In the genomic region with DNA sequence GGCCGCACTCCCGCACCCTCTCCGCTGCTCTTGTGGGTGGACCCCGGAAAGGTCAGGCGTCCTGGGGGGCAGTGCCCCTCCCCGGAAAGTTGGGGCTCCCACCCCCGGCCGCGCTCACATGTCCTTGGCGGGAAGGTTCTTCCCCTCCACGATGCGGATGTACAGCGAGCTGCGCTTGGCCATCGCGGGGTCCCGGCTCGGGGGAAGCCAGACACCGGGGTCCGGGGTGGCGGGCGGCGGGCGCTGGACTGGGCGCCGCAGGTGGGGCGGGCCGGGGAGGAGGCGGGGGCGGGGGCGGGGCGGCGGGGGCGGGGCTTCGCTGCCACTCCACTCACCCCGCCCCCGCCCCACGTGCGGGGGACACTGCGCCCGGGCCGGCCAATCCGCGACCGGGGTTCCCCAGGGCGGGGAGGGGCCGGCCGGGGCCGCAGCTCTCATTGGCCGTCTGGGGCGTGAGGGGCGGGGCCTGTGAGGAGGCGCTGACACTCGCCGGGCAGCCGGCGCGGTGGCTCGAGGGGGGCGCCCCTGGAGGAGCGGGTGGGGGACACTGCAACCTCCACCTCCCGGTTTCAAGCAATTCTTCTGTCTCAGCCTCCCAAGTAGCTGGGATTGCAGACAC, we compare ENCODE assay signal across 8 cellular contexts. TPM values are rescaled to one million over a fixed set of nuclear protein-coding genes. Genes with fewer than 3 reads are reported as not detected.
A peak's percentile ranks its signal among the peaks of the same experiment; 100 is the strongest.
DNase-seq lines count a peak whose midpoint lies in the region; ATAC-seq and TF ChIP-seq lines count a peak whose summit lies in the region.
"Not testable (repeated sequence)": the region's sequence is repeated elsewhere in the genome, so short reads cannot be mapped to it uniquely, and the experiment has no call there.

RASA4 (minus strand) TSS at position 250 of the 619 bp plus-strand sequence; CDS start at position 183, 67 bp downstream.

- H3K27me3 ChIP-seq in heart right ventricle: not testable (repeated sequence)

- not testable (repeated sequence) for H3K4me3 Mint-ChIP-seq in type B pancreatic cell

- WGBS in heart right ventricle, 2 donors: 0 to 2% methylated on average over 8 to 20 of the region's 62 CpGs

- H3K36me3 Mint-ChIP-seq in type B pancreatic cell: not testable (repeated sequence)

- not testable (repeated sequence) for H3K4me1 Mint-ChIP-seq in type B pancreatic cell (ENCODE audit: unreplicated experiment)

- peaks cover 0 to 12% (median 0%) of the 10 kb centered on the region in 9 donors for H3K4me1 ChIP-seq in heart right ventricle

- peak; percentile 54 for ATAC-seq in GM21786 (IDR thresholded peaks at IDR 0.05; ENCODE audit: unreplicated experiment)
- ATAC-seq in HG03469 (IDR thresholded peaks at IDR 0.05; ENCODE audit: unreplicated experiment): peak; percentile 44
- peak; percentile 89 to 96 (median 94) for ATAC-seq in heart right ventricle
- peak; percentile 90 for ATAC-seq in omental fat pad (ENCODE audit: low FRiP score)

- H3K27ac Mint-ChIP-seq in type B pancreatic cell: not testable (repeated sequence)

- H3K9me3 Mint-ChIP-seq in type B pancreatic cell: not testable (repeated sequence)

- DNase-seq in T-helper 22 cell (ENCODE audit: low read depth): peak; percentile 19
- DNase-seq in astrocyte of the spinal cord (ENCODE audit: low read depth, low spot score): peak; percentile 0
- DNase-seq in heart right ventricle: peak; percentile 44 to 65
- DNase-seq in omental fat pad (ENCODE audit: low spot score); type B pancreatic cell (ENCODE audit: extremely low spot score, unreplicated experiment): not testable (repeated sequence)

- TF ChIP-seq CTCF in GM12875 (IDR thresholded peaks at IDR 0.05; ENCODE audit: borderline replicate concordance, insufficient read depth, low read depth, low read length); astrocyte of the spinal cord (IDR thresholded peaks at IDR 0.05; ENCODE audit: low read depth, low read length); heart right ventricle (IDR thresholded peaks at IDR 0.05); omental fat pad (IDR thresholded peaks at IDR 0.05); type B pancreatic cell (conservative IDR thresholded peaks at IDR 0.05): not testable (repeated sequence)

- in situ Hi-C loops in astrocyte of the spinal cord (cut with HindIII; ENCODE audit: low sequenced_read_pairs): not testable (repeated sequence)

- not testable (repeated sequence) for H3K27me3 Mint-ChIP-seq in type B pancreatic cell

- H3K36me3 ChIP-seq in heart right ventricle: not testable (repeated sequence)

- intact Hi-C loops in heart right ventricle (cut with DNase I): not testable (repeated sequence)

- peak within 1 kb of the TSS; percentile 40 for H3K4me3 ChIP-seq in GM12875 (ENCODE audit: low read depth, low read length)
- H3K4me3 ChIP-seq in astrocyte of the spinal cord (ENCODE audit: low read depth, low read length): peak within 1 kb of the TSS; percentile 38
- peak within 1 kb of the TSS in 9 of 10 donors; percentile 33 to 55 (median 49) for H3K4me3 ChIP-seq in heart right ventricle

- not testable (repeated sequence) for H3K9me3 ChIP-seq in heart right ventricle

- H3K27ac ChIP-seq in heart right ventricle: peak within 1 kb of the TSS in 1 of 10 donors; percentile 72

RNA-seq across cellular contexts. Expression of gene RASA4, which starts in this region (rescaled TPM):
- total RNA-seq in heart right ventricle: 10 to 100 TPM in 6 of 10 donors, 1 to 10 TPM in 4; 8.3 to 76.1 (median 12.4) TPM
- 10 to 100 TPM; 10.2 to 13.8 TPM for polyA plus RNA-seq in heart right ventricle
- total RNA-seq in omental fat pad: 10 to 100 TPM; 13.9 to 56.0 (median 25.5) TPM
- 14.6 and 23.5 TPM in 2 replicates for total RNA-seq in type B pancreatic cell (ENCODE audit: low replicate concordance)

Comparison
In these comparisons a context has a peak if more than half of its experiments do, and no peak if none do; other contexts are left out.
1. ATAC-seq: peak in every context shown above with its lines; median percentile 94 in heart right ventricle; 90 in omental fat pad; 54 in GM21786; 44 in HG03469.